ENCODE assay signal across 8 cellular contexts in genomic region chr11:33808228-33808828, GRCh38. TPM values are rescaled to one million over a fixed set of nuclear protein-coding genes. Genes with fewer than 3 reads are reported as not detected.
A peak's percentile ranks its signal among the peaks of the same experiment; 100 is the strongest.
DNase-seq lines count a peak whose midpoint lies in the region; ATAC-seq, FAIRE-seq and TF ChIP-seq lines count a peak whose summit lies in the region.

No MANE protein-coding gene starts in this region.

- intact Hi-C loops in Right ventricle myocardium superior (cut with DNase I) (no loop called here), posterior vena cava (cut with DNase I) (no loop called here)

- DNase-seq in COLO829 (ENCODE audit: low spot score) (peak; percentile 86), NCI-H1105 (lab: John Stamatoyannopoulos, UW) (peak; percentile 67), Right ventricle myocardium superior (peak; percentile 88), posterior vena cava (ENCODE audit: low spot score) (peak; percentile 94), urothelium cell line (ENCODE audit: low spot score) (peak; percentile 80)
- DNase-seq in activated naive CD4-positive, alpha-beta T cell treated with anti-CD3 and anti-CD28 coated beads, Interleukin-2, amount 50 U/mL, for 72 hours (ENCODE audit: low spot score in 2 of 2): peak; percentile 70 to 90

- peak; percentile 59 for FAIRE-seq in urothelium cell line (lab: Jason Lieb, UNC)

- no peaks in the 10 kb centered on the region for H3K9me3 Mint-ChIP-seq in activated naive CD4-positive, alpha-beta T cell treated with anti-CD3 and anti-CD28 coated beads, Interleukin-2, amount 50 U/mL, for 72 hours

- no peak overlapping the region for H3K27ac Mint-ChIP-seq in activated naive CD4-positive, alpha-beta T cell treated with anti-CD3 and anti-CD28 coated beads, Interleukin-2, amount 50 U/mL, for 72 hours

- ATAC-seq in GM21723 (IDR thresholded peaks at IDR 0.05; ENCODE audit: unreplicated experiment): peak; percentile 62
- ATAC-seq in SK-N-SH treated with all-trans-retinoic acid at 6 μM for 48 hours: peak; percentile 99
- peak; percentile 76 to 91 for ATAC-seq in activated naive CD4-positive, alpha-beta T cell treated with anti-CD3 and anti-CD28 coated beads, Interleukin-2, amount 50 U/mL, for 72 hours
- peak; percentile 87 for ATAC-seq in Right ventricle myocardium superior (ENCODE audit: poor library complexity)

- H3K36me3 Mint-ChIP-seq in activated naive CD4-positive, alpha-beta T cell treated with anti-CD3 and anti-CD28 coated beads, Interleukin-2, amount 50 U/mL, for 72 hours: no peaks in the 10 kb centered on the region

TF ChIP-seq in SK-N-SH treated with all-trans-retinoic acid at 6 μM for 48 hours, 23 proteins besides CTCF, POLR2A, EP300 and RAD21:
- no peak for TF ChIP-seq PPARA (CRISPR knock-in tag; IDR thresholded peaks at IDR 0.05; ENCODE audit: borderline replicate concordance)
- TF ChIP-seq ZFP30 (CRISPR knock-in tag; IDR thresholded peaks at IDR 0.05): no peak

RNA-seq across cellular contexts. Expression of gene FBXO3, which starts 34.0 kb away (rescaled TPM):
- 10 to 100 TPM; 13.3 to 18.4 TPM for total RNA-seq in activated naive CD4-positive, alpha-beta T cell treated with anti-CD3 and anti-CD28 coated beads, Interleukin-2, amount 50 U/mL, for 72 hours
- total RNA-seq in Right ventricle myocardium superior: 45.3 TPM
- 10 to 100 TPM; 29.4 to 32.9 TPM for total RNA-seq in posterior vena cava

Comparison
In these comparisons a context has a peak if more than half of its experiments do, and no peak if none do; other contexts are left out.
1. Peak in every context shown above with its lines: DNase-seq and ATAC-seq.